Comparison of ENCODE assay signal across 27 cellular contexts in genomic region chr2:168956392-168956791, GRCh38. TPM values are rescaled to one million over a fixed set of nuclear protein-coding genes. Genes with fewer than 3 reads are reported as not detected.
"Had no signal": no experiment of that assay in that cellular context is flagged by ENCODE, and none has a peak within 500 bp of the region (broad histone marks: within the 10 kb centered on the region; RNA-seq: fewer than 3 reads in every experiment).

No MANE protein-coding gene starts in this region.

- H3K4me2 ChIP-seq: KMS-11, SK-N-SH had no signal

- DNase-seq: Kasumi-1, NCI-H1092, NCI-H1105 treated with DMSO at 0.1 percent for 48 hours, NCI-H1417 treated with DMSO at 0.1 percent for 48 hours, NCI-H146, NCI-H1694 treated with DMSO at 0.1 percent for 48 hours, NCI-H2029, NCI-H2081 treated with DMSO at 0.1 percent for 48 hours, NCI-H2171, NCI-H226, NCI-H446, NCI-H510A, NCI-H524 treated with DMSO at 0.1 percent for 48 hours, NCI-H69, NCI-H774, PC-3, SHP77, SK-N-SH had no signal

- H3K9ac ChIP-seq: KMS-11, SK-N-SH had no signal

- H3K4me3 ChIP-seq: K562 had no signal

- H3K9me3 ChIP-seq: SK-N-SH had no signal

- H3K27ac ChIP-seq: HL-60, KMS-11, RWPE1 had no signal

- ATAC-seq: K562, Panc1, PC-3 had no signal

- H3K9me2 ChIP-seq: SK-N-SH had no signal

RNA-seq across cellular contexts. Expression of gene G6PC2, which starts 55.3 kb away (rescaled TPM):
- total RNA-seq: K562, MCF 10A, OCI-LY7, PC-3, SK-MEL-5 had no signal
- polyA plus RNA-seq: IgD-negative memory B cell, SK-N-SH had no signal
